In genomic region chr1:223706077-223706988, GRCh38 we compare ENCODE assay signal across 1 cellular context.
TF ChIP-seq lines count a peak whose summit lies in the region.

No MANE protein-coding gene starts in this region.

TF ChIP-seq in HCT116, 20 proteins besides CTCF, POLR2A, EP300 and RAD21:
- TF ChIP-seq ATF3 (IDR thresholded peaks at IDR 0.05), result no peak
- no peak for TF ChIP-seq CEBPB (IDR thresholded peaks at IDR 0.05; ENCODE audit: low read depth)
- TF ChIP-seq EZH2phosphoT487 (IDR thresholded peaks at IDR 0.05; ENCODE audit: borderline replicate concordance), result no peak
- no peak for TF ChIP-seq FOSL1 (IDR thresholded peaks at IDR 0.05; ENCODE audit: low read depth)
- no peak for TF ChIP-seq JUND (IDR thresholded peaks at IDR 0.05)
- TF ChIP-seq EZH2 (IDR thresholded peaks at IDR 0.05), result no peak
- TF ChIP-seq POLR2AphosphoS5 (IDR thresholded peaks at IDR 0.05; ENCODE audit: low read depth, low read length), result no peak
- TF ChIP-seq REST (IDR thresholded peaks at IDR 0.05; ENCODE audit: low read depth), result no peak
- no peak for TF ChIP-seq EGR1 (IDR thresholded peaks at IDR 0.05; ENCODE audit: low read depth)
- no peak for TF ChIP-seq TCF7L2 (IDR thresholded peaks at IDR 0.05; ENCODE audit: borderline replicate concordance, extremely low read depth, insufficient read depth, insufficient read length)
- no peak for TF ChIP-seq CBX3 (IDR thresholded peaks at IDR 0.05; ENCODE audit: low read depth)
- TF ChIP-seq ZBTB33 (IDR thresholded peaks at IDR 0.05; ENCODE audit: extremely low read depth, insufficient replicate concordance, low read length), result no peak
- no peak for TF ChIP-seq SP1 (IDR thresholded peaks at IDR 0.05; ENCODE audit: low read depth)
